12 cellular contexts compared by ENCODE assay signal in the genomic region with DNA sequence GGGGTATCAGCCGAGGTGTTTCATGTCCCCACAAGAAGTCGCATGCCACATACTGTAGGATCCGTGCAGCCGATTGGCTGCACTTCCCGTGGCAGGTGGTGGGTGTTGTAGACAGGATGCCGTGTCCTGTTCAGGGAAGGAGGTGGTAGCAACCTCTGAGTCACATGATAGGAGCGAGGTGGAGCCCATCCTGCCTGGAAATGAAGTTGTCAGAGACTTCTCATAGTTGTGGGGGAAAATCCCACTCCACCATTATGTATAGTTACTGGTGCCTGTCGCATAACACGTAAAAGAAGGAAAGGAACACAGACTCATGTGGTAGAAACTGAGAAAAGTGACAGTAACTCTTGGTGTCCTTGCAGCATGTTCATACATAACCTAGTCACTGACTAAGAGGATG.
DNase-seq lines count a peak whose midpoint lies in the region; ATAC-seq, FAIRE-seq and TF ChIP-seq lines count a peak whose summit lies in the region.
"Had no signal": no experiment of that assay in that cellular context is flagged by ENCODE, and none has a peak within 500 bp of the region (broad histone marks: within the 10 kb centered on the region; RNA-seq: fewer than 3 reads in every experiment).

No MANE protein-coding gene starts in this region.

- peaks cover 76% of the 10 kb centered on the region for H3F3A ChIP-seq in GM23248 (ENCODE audit: insufficient read depth)

- intact Hi-C loops in Calu3 (cut with micrococcal nuclease; ENCODE audit: unreplicated experiment), result no loop called here

- H3K27me3 ChIP-seq in keratinocyte (ENCODE audit: control insufficient read depth, extremely low read depth, insufficient read depth, low read length) (no peaks in the 10 kb centered on the region), GM23248 (replicated peaks; ENCODE audit: insufficient read depth) (no peaks in the 10 kb centered on the region)

- no peaks in the 10 kb centered on the region for H3K4me1 Mint-ChIP-seq in Calu3 (ENCODE audit: low read depth, unreplicated experiment)

- H3K36me3 Mint-ChIP-seq in Calu3 (ENCODE audit: insufficient read depth, unreplicated experiment), result peaks cover 28% of the 10 kb centered on the region

- WGBS in GM23248 (ENCODE audit: low coverage in 1 of 2, low lambda C conversion rate in 2 of 2, missing lambda C conversion rate in 2 of 2), 2 experiments, result 99% methylated on average over 9 of the region's 9 CpGs

- in situ Hi-C loops in GM23248 (cut with MboI), result loop anchor here (25.0 kb wide), 1 partner anchor 537 kb away; no protein-coding TSS in a partner anchor

- H3K9me2 ChIP-seq in GM23248 (ENCODE audit: insufficient read depth), result no peaks in the 10 kb centered on the region

- peak overlapping the region; percentile 60 for H3K27ac Mint-ChIP-seq in Calu3 (ENCODE audit: unreplicated experiment)
- H3K27ac Mint-ChIP-seq: CD14-positive monocyte, GM23338 had no signal

- H3K4me3 ChIP-seq in keratinocyte (ENCODE audit: control insufficient read depth in 2 of 3, extremely low read depth in 1 of 3, insufficient read depth in 2 of 3, low read depth in 1 of 3, low read length in 3 of 3), result peak overlapping the region in 2 of 3 experiments; percentile 0 to 30
- H3K4me3 ChIP-seq in GM23248, result no peak overlapping the region
- H3K4me3 ChIP-seq: GM23338 had no signal

- CTCF ChIA-PET in Calu3 (lab: Charles Lee), result interaction anchor here (0.6 kb wide), 1 partner anchor 41 kb away, joined by 3 read pairs; no protein-coding TSS in a partner anchor

- TF ChIP-seq CTCF in Calu3 (IDR thresholded peaks at IDR 0.05; ENCODE audit: unreplicated experiment) (no peak), keratinocyte (optimal IDR thresholded peaks at IDR 0.05 in 1 of 3, IDR thresholded peaks at IDR 0.05 in 1 of 3, conservative IDR thresholded peaks at IDR 0.05 in 1 of 3; ENCODE audit: extremely low read depth in 1 of 3, insufficient read depth in 2 of 3, low read length in 3 of 3) (no peak)

- H3K9me1 ChIP-seq in keratinocyte (ENCODE audit: control insufficient read depth, extremely low read depth, insufficient read depth, low read length), result no peaks in the 10 kb centered on the region

- no peaks in the 10 kb centered on the region for H3K9me3 Mint-ChIP-seq in Calu3 (ENCODE audit: low read depth, unreplicated experiment)

- no peaks in the 10 kb centered on the region for H3K27me3 Mint-ChIP-seq in Calu3 (ENCODE audit: unreplicated experiment)

- peak overlapping the region; percentile 57 for H3K4me2 ChIP-seq in keratinocyte (ENCODE audit: control insufficient read depth, extremely low read depth, insufficient read depth, low read depth, low read length)
- no peak overlapping the region for H3K4me2 ChIP-seq in GM23248 (ENCODE audit: unreplicated experiment)
- H3K4me2 ChIP-seq: GM23338 had no signal

- H3K27ac ChIP-seq in keratinocyte (ENCODE audit: control insufficient read depth, insufficient read depth, low read length) (peak overlapping the region; percentile 64), GM23248 (no peak overlapping the region)

- H3K36me3 ChIP-seq in keratinocyte (ENCODE audit: control insufficient read depth in 2 of 2, extremely low read depth in 1 of 2, insufficient read depth in 2 of 2, low read length in 2 of 2), result peaks cover 3 to 6% of the 10 kb centered on the region in 2 experiments
- peaks cover 9% of the 10 kb centered on the region; the same call in 1 of the 2 replicates for H3K36me3 ChIP-seq in GM23248 (ENCODE audit: low read depth)

- H2AFZ ChIP-seq in keratinocyte (ENCODE audit: control insufficient read depth, low read length) (no peak overlapping the region), GM23248 (no peak overlapping the region)
- H2AFZ ChIP-seq: GM23338 had no signal

- H3K9me3 ChIP-seq in keratinocyte (ENCODE audit: control insufficient read depth, low read depth, low read length) (no peaks in the 10 kb centered on the region), GM23248 (ENCODE audit: low read depth) (no peaks in the 10 kb centered on the region)

- H3K4me1 ChIP-seq in keratinocyte (ENCODE audit: control insufficient read depth, extremely low read depth, insufficient read depth, low read length) (peaks cover 26% of the 10 kb centered on the region), GM23248 (ENCODE audit: insufficient read depth) (no peaks in the 10 kb centered on the region)

- ATAC-seq in GM19372 (IDR thresholded peaks at IDR 0.05; ENCODE audit: low read depth, unreplicated experiment) (peak; percentile 77), HG03565 (IDR thresholded peaks at IDR 0.05; ENCODE audit: unreplicated experiment) (peak; percentile 79), HG03354 (IDR thresholded peaks at IDR 0.05; ENCODE audit: poor library complexity, severe bottlenecking, unreplicated experiment) (no peak), HG02973 (IDR thresholded peaks at IDR 0.05; ENCODE audit: unreplicated experiment) (no peak)
- ATAC-seq: GM23338, Panc1 had no signal

- DNase-seq in Calu3 (no peak), keratinocyte (ENCODE audit: low read depth, low spot score) (peak; percentile 62), GM23248 (no peak), NCI-H526 (lab: John Stamatoyannopoulos, UW) (no peak)
- DNase-seq: mesenchymal stem cell had no signal

- no peaks in the 10 kb centered on the region for H3K79me2 ChIP-seq in keratinocyte (ENCODE audit: control insufficient read depth, insufficient read depth, low read length)
- H3K79me2 ChIP-seq in GM23248 (ENCODE audit: insufficient read depth), result no peaks in the 10 kb centered on the region

- H3K4me3 Mint-ChIP-seq in Calu3 (ENCODE audit: low read depth, unreplicated experiment), result no peak overlapping the region
- H3K4me3 Mint-ChIP-seq: CD14-positive monocyte, GM23338 had no signal

- FAIRE-seq in keratinocyte (lab: Jason Lieb, UNC), result peak; percentile 91

- H3K9ac ChIP-seq in keratinocyte (ENCODE audit: control insufficient read depth, extremely low read depth, insufficient read depth, low read length) (no peak overlapping the region), GM23248 (no peak overlapping the region)

- dilution Hi-C loops in keratinocyte (cut with MboI; ENCODE audit: extremely low pct_ligation_motif_present, low sequenced_read_pairs), result no loop called here

- no TSS peak for BruUV-seq in Calu3 (replicated peaks; lab: Mats Ljungman, UMichigan)

- H4K20me1 ChIP-seq in keratinocyte (ENCODE audit: control insufficient read depth, extremely low read depth, insufficient read depth, low read length) (no peaks in the 10 kb centered on the region), GM23248 (ENCODE audit: insufficient read depth) (no peaks in the 10 kb centered on the region)

Comparison
In these comparisons a context has a peak if more than half of its experiments do, and no peak if none do; other contexts are left out.
1. ATAC-seq: peak in GM19372 (single experiment) and HG03565 (single experiment); none in HG03354 (single experiment) and HG02973 (single experiment).